ENCODE assay signal across 1 cellular context in genomic region chr17:42288078-42288984, GRCh38.
TF ChIP-seq lines count a peak whose summit lies in the region.

STAT5A (plus strand) TSS chr17:42288498; CDS start chr17:42289412, 914 bp downstream.

TF ChIP-seq in K562, 482 proteins besides CTCF, POLR2A, EP300 and RAD21 (continued from another document and continues in another):
- TF ChIP-seq, protein P1, sequence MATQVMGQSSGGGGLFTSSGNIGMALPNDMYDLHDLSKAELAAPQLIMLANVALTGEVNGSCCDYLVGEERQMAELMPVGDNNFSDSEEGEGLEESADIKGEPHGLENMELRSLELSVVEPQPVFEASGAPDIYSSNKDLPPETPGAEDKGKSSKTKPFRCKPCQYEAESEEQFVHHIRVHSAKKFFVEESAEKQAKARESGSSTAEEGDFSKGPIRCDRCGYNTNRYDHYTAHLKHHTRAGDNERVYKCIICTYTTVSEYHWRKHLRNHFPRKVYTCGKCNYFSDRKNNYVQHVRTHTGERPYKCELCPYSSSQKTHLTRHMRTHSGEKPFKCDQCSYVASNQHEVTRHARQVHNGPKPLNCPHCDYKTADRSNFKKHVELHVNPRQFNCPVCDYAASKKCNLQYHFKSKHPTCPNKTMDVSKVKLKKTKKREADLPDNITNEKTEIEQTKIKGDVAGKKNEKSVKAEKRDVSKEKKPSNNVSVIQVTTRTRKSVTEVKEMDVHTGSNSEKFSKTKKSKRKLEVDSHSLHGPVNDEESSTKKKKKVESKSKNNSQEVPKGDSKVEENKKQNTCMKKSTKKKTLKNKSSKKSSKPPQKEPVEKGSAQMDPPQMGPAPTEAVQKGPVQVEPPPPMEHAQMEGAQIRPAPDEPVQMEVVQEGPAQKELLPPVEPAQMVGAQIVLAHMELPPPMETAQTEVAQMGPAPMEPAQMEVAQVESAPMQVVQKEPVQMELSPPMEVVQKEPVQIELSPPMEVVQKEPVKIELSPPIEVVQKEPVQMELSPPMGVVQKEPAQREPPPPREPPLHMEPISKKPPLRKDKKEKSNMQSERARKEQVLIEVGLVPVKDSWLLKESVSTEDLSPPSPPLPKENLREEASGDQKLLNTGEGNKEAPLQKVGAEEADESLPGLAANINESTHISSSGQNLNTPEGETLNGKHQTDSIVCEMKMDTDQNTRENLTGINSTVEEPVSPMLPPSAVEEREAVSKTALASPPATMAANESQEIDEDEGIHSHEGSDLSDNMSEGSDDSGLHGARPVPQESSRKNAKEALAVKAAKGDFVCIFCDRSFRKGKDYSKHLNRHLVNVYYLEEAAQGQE (CRISPR knock-in tag; IDR thresholded peaks at IDR 0.05; ENCODE audit: low read depth), result no peak
- TF ChIP-seq MGA (IDR thresholded peaks at IDR 0.05), result peak; percentile 95
- peak in 1 of 2 experiments; percentile 48; a peak in 3 of 4 replicates for TF ChIP-seq MAZ (CRISPR knock-in tag; conservative IDR thresholded peaks at IDR 0.05 in 1 of 2, IDR thresholded peaks at IDR 0.05 in 1 of 2)
- TF ChIP-seq PHF21A (IDR thresholded peaks at IDR 0.05; ENCODE audit: borderline replicate concordance, low read depth), result no peak
- TF ChIP-seq ZNF75A (CRISPR knock-in tag; IDR thresholded peaks at IDR 0.05), result no peak
- TF ChIP-seq ZNF445 (CRISPR knock-in tag; IDR thresholded peaks at IDR 0.05; ENCODE audit: low read depth), result no peak
- TF ChIP-seq, protein P2, sequence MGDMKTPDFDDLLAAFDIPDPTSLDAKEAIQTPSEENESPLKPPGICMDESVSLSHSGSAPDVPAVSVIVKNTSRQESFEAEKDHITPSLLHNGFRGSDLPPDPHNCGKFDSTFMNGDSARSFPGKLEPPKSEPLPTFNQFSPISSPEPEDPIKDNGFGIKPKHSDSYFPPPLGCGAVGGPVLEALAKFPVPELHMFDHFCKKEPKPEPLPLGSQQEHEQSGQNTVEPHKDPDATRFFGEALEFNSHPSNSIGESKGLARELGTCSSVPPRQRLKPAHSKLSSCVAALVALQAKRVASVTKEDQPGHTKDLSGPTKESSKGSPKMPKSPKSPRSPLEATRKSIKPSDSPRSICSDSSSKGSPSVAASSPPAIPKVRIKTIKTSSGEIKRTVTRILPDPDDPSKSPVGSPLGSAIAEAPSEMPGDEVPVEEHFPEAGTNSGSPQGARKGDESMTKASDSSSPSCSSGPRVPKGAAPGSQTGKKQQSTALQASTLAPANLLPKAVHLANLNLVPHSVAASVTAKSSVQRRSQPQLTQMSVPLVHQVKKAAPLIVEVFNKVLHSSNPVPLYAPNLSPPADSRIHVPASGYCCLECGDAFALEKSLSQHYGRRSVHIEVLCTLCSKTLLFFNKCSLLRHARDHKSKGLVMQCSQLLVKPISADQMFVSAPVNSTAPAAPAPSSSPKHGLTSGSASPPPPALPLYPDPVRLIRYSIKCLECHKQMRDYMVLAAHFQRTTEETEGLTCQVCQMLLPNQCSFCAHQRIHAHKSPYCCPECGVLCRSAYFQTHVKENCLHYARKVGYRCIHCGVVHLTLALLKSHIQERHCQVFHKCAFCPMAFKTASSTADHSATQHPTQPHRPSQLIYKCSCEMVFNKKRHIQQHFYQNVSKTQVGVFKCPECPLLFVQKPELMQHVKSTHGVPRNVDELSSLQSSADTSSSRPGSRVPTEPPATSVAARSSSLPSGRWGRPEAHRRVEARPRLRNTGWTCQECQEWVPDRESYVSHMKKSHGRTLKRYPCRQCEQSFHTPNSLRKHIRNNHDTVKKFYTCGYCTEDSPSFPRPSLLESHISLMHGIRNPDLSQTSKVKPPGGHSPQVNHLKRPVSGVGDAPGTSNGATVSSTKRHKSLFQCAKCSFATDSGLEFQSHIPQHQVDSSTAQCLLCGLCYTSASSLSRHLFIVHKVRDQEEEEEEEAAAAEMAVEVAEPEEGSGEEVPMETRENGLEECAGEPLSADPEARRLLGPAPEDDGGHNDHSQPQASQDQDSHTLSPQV (IDR thresholded peaks at IDR 0.05), result 0 out of 2 replicates have a peak, but pooled peaks have one; percentile 8
- 0 out of 2 replicates have a peak, but pooled peaks have one; percentile 32 for TF ChIP-seq ZNF76 (CRISPR knock-in tag; IDR thresholded peaks at IDR 0.05; ENCODE audit: borderline replicate concordance)
- TF ChIP-seq, protein P3, sequence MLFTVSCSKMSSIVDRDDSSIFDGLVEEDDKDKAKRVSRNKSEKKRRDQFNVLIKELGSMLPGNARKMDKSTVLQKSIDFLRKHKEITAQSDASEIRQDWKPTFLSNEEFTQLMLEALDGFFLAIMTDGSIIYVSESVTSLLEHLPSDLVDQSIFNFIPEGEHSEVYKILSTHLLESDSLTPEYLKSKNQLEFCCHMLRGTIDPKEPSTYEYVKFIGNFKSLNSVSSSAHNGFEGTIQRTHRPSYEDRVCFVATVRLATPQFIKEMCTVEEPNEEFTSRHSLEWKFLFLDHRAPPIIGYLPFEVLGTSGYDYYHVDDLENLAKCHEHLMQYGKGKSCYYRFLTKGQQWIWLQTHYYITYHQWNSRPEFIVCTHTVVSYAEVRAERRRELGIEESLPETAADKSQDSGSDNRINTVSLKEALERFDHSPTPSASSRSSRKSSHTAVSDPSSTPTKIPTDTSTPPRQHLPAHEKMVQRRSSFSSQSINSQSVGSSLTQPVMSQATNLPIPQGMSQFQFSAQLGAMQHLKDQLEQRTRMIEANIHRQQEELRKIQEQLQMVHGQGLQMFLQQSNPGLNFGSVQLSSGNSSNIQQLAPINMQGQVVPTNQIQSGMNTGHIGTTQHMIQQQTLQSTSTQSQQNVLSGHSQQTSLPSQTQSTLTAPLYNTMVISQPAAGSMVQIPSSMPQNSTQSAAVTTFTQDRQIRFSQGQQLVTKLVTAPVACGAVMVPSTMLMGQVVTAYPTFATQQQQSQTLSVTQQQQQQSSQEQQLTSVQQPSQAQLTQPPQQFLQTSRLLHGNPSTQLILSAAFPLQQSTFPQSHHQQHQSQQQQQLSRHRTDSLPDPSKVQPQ (CRISPR knock-in tag; IDR thresholded peaks at IDR 0.05; ENCODE audit: borderline replicate concordance), result no peak
- 0 out of 2 replicates have a peak, but pooled peaks have one; percentile 22 for TF ChIP-seq MYC (IDR thresholded peaks at IDR 0.05; ENCODE audit: low read depth, low read length)
- TF ChIP-seq MYC (CRISPR knock-in tag; IDR thresholded peaks at IDR 0.05; ENCODE audit: borderline replicate concordance, low read depth), result no peak
- TF ChIP-seq THRB (CRISPR knock-in tag; conservative IDR thresholded peaks at IDR 0.05), result no peak
- TF ChIP-seq ZNF174 (CRISPR knock-in tag; IDR thresholded peaks at IDR 0.05), result no peak
- no peak for TF ChIP-seq DIDO1 (tag; IDR thresholded peaks at IDR 0.05; ENCODE audit: low read depth)
- TF ChIP-seq, protein P4, sequence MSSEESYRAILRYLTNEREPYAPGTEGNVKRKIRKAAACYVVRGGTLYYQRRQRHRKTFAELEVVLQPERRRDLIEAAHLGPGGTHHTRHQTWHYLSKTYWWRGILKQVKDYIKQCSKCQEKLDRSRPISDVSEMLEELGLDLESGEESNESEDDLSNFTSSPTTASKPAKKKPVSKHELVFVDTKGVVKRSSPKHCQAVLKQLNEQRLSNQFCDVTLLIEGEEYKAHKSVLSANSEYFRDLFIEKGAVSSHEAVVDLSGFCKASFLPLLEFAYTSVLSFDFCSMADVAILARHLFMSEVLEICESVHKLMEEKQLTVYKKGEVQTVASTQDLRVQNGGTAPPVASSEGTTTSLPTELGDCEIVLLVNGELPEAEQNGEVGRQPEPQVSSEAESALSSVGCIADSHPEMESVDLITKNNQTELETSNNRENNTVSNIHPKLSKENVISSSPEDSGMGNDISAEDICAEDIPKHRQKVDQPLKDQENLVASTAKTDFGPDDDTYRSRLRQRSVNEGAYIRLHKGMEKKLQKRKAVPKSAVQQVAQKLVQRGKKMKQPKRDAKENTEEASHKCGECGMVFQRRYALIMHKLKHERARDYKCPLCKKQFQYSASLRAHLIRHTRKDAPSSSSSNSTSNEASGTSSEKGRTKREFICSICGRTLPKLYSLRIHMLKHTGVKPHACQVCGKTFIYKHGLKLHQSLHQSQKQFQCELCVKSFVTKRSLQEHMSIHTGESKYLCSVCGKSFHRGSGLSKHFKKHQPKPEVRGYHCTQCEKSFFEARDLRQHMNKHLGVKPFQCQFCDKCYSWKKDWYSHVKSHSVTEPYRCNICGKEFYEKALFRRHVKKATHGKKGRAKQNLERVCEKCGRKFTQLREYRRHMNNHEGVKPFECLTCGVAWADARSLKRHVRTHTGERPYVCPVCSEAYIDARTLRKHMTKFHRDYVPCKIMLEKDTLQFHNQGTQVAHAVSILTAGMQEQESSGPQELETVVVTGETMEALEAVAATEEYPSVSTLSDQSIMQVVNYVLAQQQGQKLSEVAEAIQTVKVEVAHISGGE (CRISPR knock-in tag; IDR thresholded peaks at IDR 0.05), result peak in 1 of 3 experiments; percentile 60; a peak in 1 of 6 replicates
- TF ChIP-seq CBX1 (IDR thresholded peaks at IDR 0.05; ENCODE audit: low read depth), result peak; percentile 20; the same call in 1 of the 2 replicates
- TF ChIP-seq NUFIP1 (IDR thresholded peaks at IDR 0.05; ENCODE audit: partially characterized antibody), result no peak
- no peak for TF ChIP-seq ZNF134 (CRISPR knock-in tag; conservative IDR thresholded peaks at IDR 0.05)
